ENCODE assay signal across 2 cellular contexts in genomic region chr9:135410831-135411473, GRCh38.
TF ChIP-seq lines count a peak whose summit lies in the region.

No MANE protein-coding gene starts in this region.

TF ChIP-seq in HepG2, 621 proteins besides CTCF, POLR2A, EP300 and RAD21:
- TF ChIP-seq MIER2 (CRISPR knock-in tag; IDR thresholded peaks at IDR 0.05) = no peak
- peak; percentile 41 for TF ChIP-seq XRCC5 (optimal IDR thresholded peaks at IDR 0.05; ENCODE audit: low read length)
TF ChIP-seq in HepG2: peak in this region for 1.

TF ChIP-seq in WTC11, 78 proteins besides CTCF, POLR2A, EP300 and RAD21:
- TF ChIP-seq ZNF512 (CRISPR knock-in tag; IDR thresholded peaks at IDR 0.05; ENCODE audit: borderline replicate concordance) (no peak), ZNF219 (CRISPR knock-in tag; IDR thresholded peaks at IDR 0.05; ENCODE audit: borderline replicate concordance) (no peak), NR2C2 (CRISPR knock-in tag; IDR thresholded peaks at IDR 0.05) (no peak), MXD4 (CRISPR knock-in tag; IDR thresholded peaks at IDR 0.05; ENCODE audit: borderline replicate concordance) (no peak)
